ENCODE assay signal across 17 cellular contexts in the genomic region with DNA sequence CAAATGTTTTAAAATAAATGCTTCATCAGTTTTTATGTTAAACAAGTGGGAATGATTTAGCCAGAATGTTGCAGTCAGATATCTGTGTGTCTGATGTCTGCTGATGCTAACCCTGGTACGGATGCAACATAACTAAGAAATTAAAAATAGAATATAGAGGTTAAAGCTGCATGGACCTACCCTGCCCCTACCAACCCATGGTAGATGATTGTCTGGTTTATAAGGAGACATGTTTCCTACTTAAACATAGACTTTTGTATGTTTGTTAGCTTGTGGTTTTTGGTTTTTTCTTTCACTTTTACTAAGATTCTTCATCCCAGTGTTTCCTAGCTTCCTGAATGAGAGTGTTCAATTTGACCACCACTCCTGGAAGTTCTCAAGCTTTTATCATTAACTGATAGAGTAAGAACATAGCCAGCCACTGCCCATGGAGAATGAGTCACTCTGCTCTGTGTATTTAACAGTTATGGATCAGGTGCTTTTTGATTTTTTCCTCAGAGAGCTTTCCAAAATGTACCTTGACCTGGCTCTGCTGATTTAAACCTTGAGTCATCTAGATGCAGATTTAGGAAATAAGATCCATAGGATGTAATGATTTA.
A peak's percentile ranks its signal among the peaks of the same experiment; 100 is the strongest.
DNase-seq lines count a peak whose midpoint lies in the region; ATAC-seq and TF ChIP-seq lines count a peak whose summit lies in the region.
"Had no signal": no experiment of that assay in that cellular context is flagged by ENCODE, and none has a peak within 500 bp of the region (broad histone marks: within the 10 kb centered on the region; RNA-seq: fewer than 3 reads in every experiment).

No MANE protein-coding gene starts in this region.

- H3K36me3 ChIP-seq in hepatocyte (replicated peaks; ENCODE audit: insufficient read depth, low read depth), result no peaks in the 10 kb centered on the region
- H3K36me3 ChIP-seq: adrenal gland, sigmoid colon, thoracic aorta had no signal

- no peaks in the 10 kb centered on the region for H3K9me3 ChIP-seq in hepatocyte (ENCODE audit: low read depth)
- H3K9me3 ChIP-seq: adrenal gland, sigmoid colon, thoracic aorta had no signal

- peaks cover 9% of the 10 kb centered on the region for H3K4me1 Mint-ChIP-seq in type B pancreatic cell (ENCODE audit: unreplicated experiment)

- H3K9me2 ChIP-seq in hepatocyte (replicated peaks; ENCODE audit: insufficient read depth), result no peaks in the 10 kb centered on the region

- H3K4me3 ChIP-seq in hepatocyte, result no peak overlapping the region
- H3K4me3 ChIP-seq: adrenal gland, sigmoid colon, thoracic aorta had no signal

- H3K27me3 Mint-ChIP-seq in type B pancreatic cell, result no peaks in the 10 kb centered on the region

- H3K27ac Mint-ChIP-seq in type B pancreatic cell, result peak overlapping the region; percentile 37
- H3K27ac Mint-ChIP-seq: mesothelial cell of epicardium had no signal

- ATAC-seq in HG03460 (IDR thresholded peaks at IDR 0.05; ENCODE audit: unreplicated experiment), result no peak

- H2AFZ ChIP-seq in hepatocyte, result no peak overlapping the region

- H3K4me3 Mint-ChIP-seq in type B pancreatic cell, result no peak overlapping the region
- H3K4me3 Mint-ChIP-seq: mesothelial cell of epicardium had no signal

- no peaks in the 10 kb centered on the region for H3K27me3 ChIP-seq in hepatocyte
- H3K27me3 ChIP-seq: adrenal gland, sigmoid colon had no signal

- TF ChIP-seq CTCF in hepatocyte (IDR thresholded peaks at IDR 0.05; ENCODE audit: poor library complexity) (no peak), type B pancreatic cell (conservative IDR thresholded peaks at IDR 0.05) (no peak)

- no peaks in the 10 kb centered on the region for H3K79me2 ChIP-seq in hepatocyte

- peak overlapping the region; percentile 44 for H3K4me2 ChIP-seq in hepatocyte

- H3K4me1 ChIP-seq in hepatocyte (ENCODE audit: insufficient read depth), result peaks cover 10% of the 10 kb centered on the region
- H3K4me1 ChIP-seq: adrenal gland, sigmoid colon had no signal

- DNase-seq in NCI-H146 treated with DMSO at 0.1 percent for 48 hours (lab: John Stamatoyannopoulos, UW; ENCODE audit: unreplicated experiment), result peak; percentile 1
- no peak for DNase-seq in NCI-H146 (lab: John Stamatoyannopoulos, UW)
- peak; percentile 17 for DNase-seq in SW480 (ENCODE audit: low spot score)
- DNase-seq in hepatocyte (ENCODE audit: low spot score), result peak; percentile 19
- no peak for DNase-seq in type B pancreatic cell (ENCODE audit: extremely low spot score, unreplicated experiment)
- no peak for DNase-seq in COLO668 (lab: John Stamatoyannopoulos, UW; ENCODE audit: unreplicated experiment)
- no peak for DNase-seq in NCI-H2081 (lab: John Stamatoyannopoulos, UW)
- DNase-seq: 8988T; activated CD4-positive, alpha-beta T cell treated with anti-CD3 and anti-CD28 coated beads, Interleukin-2, amount 50 U/mL, for 48 hours; adrenal gland; C1 segment of cervical spinal cord; NCI-H446; sigmoid colon; stimulated activated CD4-positive, alpha-beta T cell treated with anti-CD3 and anti-CD28 coated beads, Interleukin-4, amount 100 ng/mL, for 4 hours had no signal

- H3K36me3 Mint-ChIP-seq in type B pancreatic cell, result no peaks in the 10 kb centered on the region
- H3K36me3 Mint-ChIP-seq: mesothelial cell of epicardium had no signal

- H4K20me1 ChIP-seq in hepatocyte (ENCODE audit: insufficient read depth, poor library complexity, severe bottlenecking), result no peaks in the 10 kb centered on the region

- H3K27ac ChIP-seq in hepatocyte, result peak overlapping the region; percentile 43
- H3K27ac ChIP-seq: adrenal gland, sigmoid colon, thoracic aorta had no signal

- H3K9me3 Mint-ChIP-seq in type B pancreatic cell, result peaks cover under 1% of the 10 kb centered on the region

- WGBS in hepatocyte (ENCODE audit: low lambda C conversion rate, missing lambda C conversion rate), result 67% methylated on average over 1 of the region's 1 CpG

Comparison
In these comparisons a context has a peak if more than half of its experiments do, and no peak if none do; other contexts are left out.
1. DNase-seq: peak in NCI-H146 treated with DMSO at 0.1 percent for 48 hours (single experiment), SW480 (single experiment) and hepatocyte (single experiment); none in NCI-H146 (single experiment), type B pancreatic cell (single experiment), COLO668 (single experiment) and NCI-H2081 (0 of 2).